In the genomic region with DNA sequence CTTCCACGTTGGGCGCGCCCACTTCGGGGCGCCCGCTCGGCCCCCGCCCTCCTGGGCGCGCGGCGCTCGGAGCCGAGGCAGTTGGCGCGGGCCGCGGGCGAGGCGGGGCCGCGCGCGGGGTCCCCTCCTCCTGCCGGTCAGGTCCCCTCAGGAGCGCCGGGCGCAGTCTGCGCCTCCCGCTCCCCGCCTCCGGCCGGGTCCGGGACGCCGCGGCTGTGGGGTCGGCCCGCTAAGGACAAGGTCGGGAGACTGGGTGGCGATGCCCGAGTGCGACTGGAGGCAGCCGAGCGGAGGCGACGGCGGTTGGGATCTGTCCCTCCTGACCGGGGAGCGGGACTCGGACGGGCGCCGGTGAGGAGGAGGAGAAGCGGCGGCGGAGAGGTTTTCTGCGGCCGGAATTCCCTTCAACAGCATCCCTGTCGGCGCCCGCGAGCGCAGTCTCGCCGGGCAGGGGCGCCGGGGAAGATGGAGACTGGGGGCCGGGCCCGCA, we compare ENCODE assay signal across 7 cellular contexts. TPM values are rescaled to one million over a fixed set of nuclear protein-coding genes. Genes with fewer than 3 reads are reported as not detected.
DNase-seq lines count a peak whose midpoint lies in the region; ATAC-seq, FAIRE-seq and TF ChIP-seq lines count a peak whose summit lies in the region.

A gene with protein sequence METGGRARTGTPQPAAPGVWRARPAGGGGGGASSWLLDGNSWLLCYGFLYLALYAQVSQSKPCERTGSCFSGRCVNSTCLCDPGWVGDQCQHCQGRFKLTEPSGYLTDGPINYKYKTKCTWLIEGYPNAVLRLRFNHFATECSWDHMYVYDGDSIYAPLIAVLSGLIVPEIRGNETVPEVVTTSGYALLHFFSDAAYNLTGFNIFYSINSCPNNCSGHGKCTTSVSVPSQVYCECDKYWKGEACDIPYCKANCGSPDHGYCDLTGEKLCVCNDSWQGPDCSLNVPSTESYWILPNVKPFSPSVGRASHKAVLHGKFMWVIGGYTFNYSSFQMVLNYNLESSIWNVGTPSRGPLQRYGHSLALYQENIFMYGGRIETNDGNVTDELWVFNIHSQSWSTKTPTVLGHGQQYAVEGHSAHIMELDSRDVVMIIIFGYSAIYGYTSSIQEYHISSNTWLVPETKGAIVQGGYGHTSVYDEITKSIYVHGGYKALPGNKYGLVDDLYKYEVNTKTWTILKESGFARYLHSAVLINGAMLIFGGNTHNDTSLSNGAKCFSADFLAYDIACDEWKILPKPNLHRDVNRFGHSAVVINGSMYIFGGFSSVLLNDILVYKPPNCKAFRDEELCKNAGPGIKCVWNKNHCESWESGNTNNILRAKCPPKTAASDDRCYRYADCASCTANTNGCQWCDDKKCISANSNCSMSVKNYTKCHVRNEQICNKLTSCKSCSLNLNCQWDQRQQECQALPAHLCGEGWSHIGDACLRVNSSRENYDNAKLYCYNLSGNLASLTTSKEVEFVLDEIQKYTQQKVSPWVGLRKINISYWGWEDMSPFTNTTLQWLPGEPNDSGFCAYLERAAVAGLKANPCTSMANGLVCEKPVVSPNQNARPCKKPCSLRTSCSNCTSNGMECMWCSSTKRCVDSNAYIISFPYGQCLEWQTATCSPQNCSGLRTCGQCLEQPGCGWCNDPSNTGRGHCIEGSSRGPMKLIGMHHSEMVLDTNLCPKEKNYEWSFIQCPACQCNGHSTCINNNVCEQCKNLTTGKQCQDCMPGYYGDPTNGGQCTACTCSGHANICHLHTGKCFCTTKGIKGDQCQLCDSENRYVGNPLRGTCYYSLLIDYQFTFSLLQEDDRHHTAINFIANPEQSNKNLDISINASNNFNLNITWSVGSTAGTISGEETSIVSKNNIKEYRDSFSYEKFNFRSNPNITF (N-terminal part only) (plus strand): TSS at position 80 of the 490 bp plus-strand sequence. CDS start 386 bp downstream, at position 466.

- H3K36me3 Mint-ChIP-seq in activated B cell treated with CpG ODN at 0.5 μM for 24 hours (ENCODE audit: low read depth) (no peaks in the 10 kb centered on the region), neural progenitor cell (no peaks in the 10 kb centered on the region)

- POLR2A ChIA-PET in activated B cell treated with CpG ODN at 0.5 μM for 24 hours (lab: Charles Lee): no interaction called here

- peaks cover 18% of the 10 kb centered on the region for H3F3A ChIP-seq in neural progenitor cell (ENCODE audit: low read depth)

- FAIRE-seq in GM12891 (lab: Jason Lieb, UNC): no peak

- intact Hi-C loops in activated B cell treated with CpG ODN at 0.5 μM for 24 hours (cut with micrococcal nuclease): loop anchor here (5.0 kb wide), 3 partner anchors 921 to 1411 kb away; a partner anchor contains a TSS

- H3K36me3 ChIP-seq in HUES48 (ENCODE audit: control insufficient read depth, insufficient read depth, low read length) (no peaks in the 10 kb centered on the region), neural progenitor cell (no peaks in the 10 kb centered on the region)

- no peaks in the 10 kb centered on the region for H3K79me2 ChIP-seq in neural progenitor cell (ENCODE audit: low read depth)

- H3K27me3 Mint-ChIP-seq in activated B cell treated with CpG ODN at 0.5 μM for 24 hours: peaks cover 35% of the 10 kb centered on the region
- H3K27me3 Mint-ChIP-seq in neural progenitor cell (ENCODE audit: insufficient read depth, low read depth): peaks cover 5% of the 10 kb centered on the region

- H3K9ac ChIP-seq in HUES48 (ENCODE audit: low read depth, low read length): peak within 1 kb of the TSS; percentile 70
- H3K9ac ChIP-seq in neural progenitor cell: no peak within 1 kb of the TSS

- peak within 1 kb of the TSS; percentile 85 for H3K4me3 Mint-ChIP-seq in activated B cell treated with CpG ODN at 0.5 μM for 24 hours
- H3K4me3 Mint-ChIP-seq in neural progenitor cell: peak within 1 kb of the TSS; percentile 95

- peak within 1 kb of the TSS; percentile 89 for H2AFZ ChIP-seq in neural progenitor cell (replicated peaks)

- H3K9me3 Mint-ChIP-seq in activated B cell treated with CpG ODN at 0.5 μM for 24 hours: no peaks in the 10 kb centered on the region
- no peaks in the 10 kb centered on the region for H3K9me3 Mint-ChIP-seq in neural progenitor cell

- TF ChIP-seq CTCF in activated B cell treated with CpG ODN at 0.5 μM for 24 hours (IDR thresholded peaks at IDR 0.05): no peak
- no peak for TF ChIP-seq CTCF in foreskin keratinocyte (conservative IDR thresholded peaks at IDR 0.05)
- TF ChIP-seq CTCF in neural progenitor cell (IDR thresholded peaks at IDR 0.05): no peak

- no peak within 1 kb of the TSS for H3K27ac Mint-ChIP-seq in activated B cell treated with CpG ODN at 0.5 μM for 24 hours
- peak within 1 kb of the TSS; percentile 98 for H3K27ac Mint-ChIP-seq in neural progenitor cell

- ATAC-seq in GM21528 (IDR thresholded peaks at IDR 0.05; ENCODE audit: low FRiP score, unreplicated experiment) (peak; percentile 82), activated B cell treated with CpG ODN at 0.5 μM for 24 hours (ENCODE audit: low read depth) (peak; percentile 74), foreskin keratinocyte (peak; percentile 67)

- H3K4me1 Mint-ChIP-seq in activated B cell treated with CpG ODN at 0.5 μM for 24 hours (peaks cover 13% of the 10 kb centered on the region), neural progenitor cell (peaks cover 35% of the 10 kb centered on the region)

- H3K27me3 ChIP-seq in HUES48 (ENCODE audit: control insufficient read depth, insufficient read depth, low read length): peaks cover 28% of the 10 kb centered on the region
- H3K27me3 ChIP-seq in foreskin keratinocyte: peaks cover 82% of the 10 kb centered on the region
- peaks cover 64% of the 10 kb centered on the region for H3K27me3 ChIP-seq in neural progenitor cell

- H3K27ac ChIP-seq in HUES48 (ENCODE audit: low read depth, low read length) (no peak within 1 kb of the TSS), foreskin keratinocyte (no peak within 1 kb of the TSS), neural progenitor cell (no peak within 1 kb of the TSS)

- peaks cover 8% of the 10 kb centered on the region for H4K20me1 ChIP-seq in neural progenitor cell (ENCODE audit: low read depth)

- CTCF ChIA-PET in activated B cell treated with CpG ODN at 0.5 μM for 24 hours (lab: Charles Lee): no interaction called here

- H3K4me3 ChIP-seq in HUES48 (ENCODE audit: low read depth, low read length) (peak within 1 kb of the TSS; percentile 86), neural progenitor cell (peak within 1 kb of the TSS; percentile 90)

- peaks cover 32% of the 10 kb centered on the region for H3K4me1 ChIP-seq in HUES48 (ENCODE audit: control insufficient read depth, insufficient read depth, low read length)
- H3K4me1 ChIP-seq in foreskin keratinocyte: no peaks in the 10 kb centered on the region
- H3K4me1 ChIP-seq in neural progenitor cell: no peaks in the 10 kb centered on the region

- peak within 1 kb of the TSS; percentile 83 for H3K4me2 ChIP-seq in neural progenitor cell

- TF ChIP-seq POLR2A in GM12891 (IDR thresholded peaks at IDR 0.05; ENCODE audit: low read depth, low read length): no peak

- H3K9me3 ChIP-seq in HUES48 (ENCODE audit: control insufficient read depth, insufficient read depth, low read length) (no peaks in the 10 kb centered on the region), neural progenitor cell (ENCODE audit: low read depth) (no peaks in the 10 kb centered on the region)

- DNase-seq in GM12891 (ENCODE audit: insufficient read length, low spot score) (peak; percentile 45), activated B cell treated with CpG ODN at 0.5 μM for 24 hours (no peak), foreskin keratinocyte (peak in 1 of 2 donors; percentile 3), neural progenitor cell (ENCODE audit: low spot score) (peak; percentile 76), pons (ENCODE audit: low spot score) (no peak)

TF ChIP-seq in GM12891, 5 proteins besides CTCF, POLR2A, EP300 and RAD21:
- TF ChIP-seq PAX5 (IDR thresholded peaks at IDR 0.05; ENCODE audit: insufficient read depth, low read length, severe bottlenecking): no peak
- TF ChIP-seq SPI1 (IDR thresholded peaks at IDR 0.05; ENCODE audit: low read depth, low read length): no peak
- no peak for TF ChIP-seq TAF1 (IDR thresholded peaks at IDR 0.05; ENCODE audit: low read depth, low read length)
- TF ChIP-seq POU2F2 (IDR thresholded peaks at IDR 0.05; ENCODE audit: low read depth, low read length): no peak
- TF ChIP-seq POLR2AphosphoS5 (IDR thresholded peaks at IDR 0.05; ENCODE audit: low read depth, low read length): no peak

RNA-seq across cellular contexts. Expression of the gene that starts here (rescaled TPM):
- 4.9 TPM for polyA plus RNA-seq in GM12891 (2012; ENCODE audit: low read depth, missing spikeins)
- total RNA-seq in activated B cell treated with CpG ODN at 0.5 μM for 24 hours (1.0 and 1.2 TPM in 2 replicates), foreskin keratinocyte (0.07 TPM in 1 of 2 replicates, not detected in the other), neural progenitor cell (ENCODE audit: low replicate concordance) (6.9 and 16.4 TPM in 2 replicates)
- 0.04 TPM in 1 of 2 replicates, not detected in the other for polyA plus RNA-seq in foreskin keratinocyte

Comparison
In these comparisons a context has a peak if more than half of its experiments do, and no peak if none do; other contexts are left out.
1. Peak in ATAC-seq in foreskin keratinocyte; RNA of the gene not detected or under 1 TPM.
2. DNase-seq: peak in GM12891 (single experiment) and neural progenitor cell (single experiment); none in activated B cell treated with CpG ODN at 0.5 μM for 24 hours (single experiment) and pons (single experiment).
3. Peak in every context shown above with its lines, with median percentiles within 50 percentile points of each other: ATAC-seq.